In genomic region chr10:100482181-100482833, GRCh38 we compare ENCODE assay signal across 8 cellular contexts. TPM values are rescaled to one million over a fixed set of nuclear protein-coding genes. Genes with fewer than 3 reads are reported as not detected.
DNase-seq lines count a peak whose midpoint lies in the region; ATAC-seq and TF ChIP-seq lines count a peak whose summit lies in the region.

No MANE protein-coding gene starts in this region.

- H3K9ac ChIP-seq in HCT116 (ENCODE audit: low read length) (no peak overlapping the region), colonic mucosa (ENCODE audit: low read depth in 2 of 2, low read length in 2 of 2) (peak overlapping the region; percentile 13 to 50)

- intact Hi-C loops in HCT116 (cut with micrococcal nuclease) (no loop called here), colonic mucosa (cut with DNase I) (no loop called here)

- H2AFZ ChIP-seq in HCT116 (ENCODE audit: low read depth, low read length, poor library complexity, severe bottlenecking): no peak overlapping the region

- no peak overlapping the region for H3K27ac ChIP-seq in HCT116 (ENCODE audit: low read depth, low read length)
- no peak overlapping the region for H3K27ac ChIP-seq in colonic mucosa

- CTCF ChIA-PET in HCT116 (lab: Charles Lee): interaction anchor here (0.5 to 1.7 kb wide), 10 partner anchors 10 to 396 kb away, joined by 3 to 6 read pairs (median 3); no protein-coding TSS in a partner anchor

- POLR2A ChIA-PET in HCT116 (lab: Charles Lee): interaction anchor here (1.7 kb wide), 1 partner anchor 53 kb away, joined by 3 read pairs; the partner anchor contains the start of gene HIF1AN

- H3K79me2 ChIP-seq in HCT116 (ENCODE audit: insufficient read depth, low read length): no peaks in the 10 kb centered on the region

- H3K4me1 ChIP-seq in HCT116 (ENCODE audit: control insufficient read depth in 1 of 2, insufficient read depth in 2 of 2, low read length in 2 of 2): peaks cover 0 to 4% of the 10 kb centered on the region in 2 experiments; a peak in 2 of 4 replicates
- peaks cover 5% of the 10 kb centered on the region for H3K4me1 ChIP-seq in colonic mucosa

- peak; percentile 58 for ATAC-seq in HCT116

- H3K9me3 ChIP-seq in HCT116 (ENCODE audit: control insufficient read depth in 1 of 2, insufficient read depth in 1 of 2, low read depth in 1 of 2, low read length in 2 of 2): no peaks in the 10 kb centered on the region
- no peaks in the 10 kb centered on the region for H3K9me3 ChIP-seq in colonic mucosa

- H3K27me3 ChIP-seq in HCT116 (ENCODE audit: insufficient read depth, low read length) (peaks cover 22% of the 10 kb centered on the region), colonic mucosa (peaks cover 16% of the 10 kb centered on the region)

- RAD21 ChIA-PET in HCT116 (lab: Charles Lee; ENCODE audit: low non-redundant PET in 1 of 2, low total read pairs in 2 of 2, uncharacterized antibody in 2 of 2, unreplicated experiment in 2 of 2): interaction anchor here in 1 of 2 experiments (1.6 kb wide), 1 partner anchor 396 kb away, joined by 3 read pairs; no protein-coding TSS in a partner anchor

- TF ChIP-seq CTCF in HCT116 (IDR thresholded peaks at IDR 0.05 in 2 of 3, conservative IDR thresholded peaks at IDR 0.05 in 1 of 3; ENCODE audit: borderline replicate concordance in 1 of 3, insufficient read depth in 1 of 3, low read depth in 2 of 3, low read length in 2 of 3): peak; percentile 32 to 98 (median 94); a peak in 4 of 6 replicates
- peak; percentile 86 for TF ChIP-seq CTCF in colonic mucosa (IDR thresholded peaks at IDR 0.05)

- H3K36me3 ChIP-seq in HCT116 (ENCODE audit: control insufficient read depth in 1 of 2, insufficient read depth in 2 of 2, low read length in 2 of 2): peaks cover 0 to 5% of the 10 kb centered on the region in 2 experiments; a peak in 1 of 4 replicates
- no peaks in the 10 kb centered on the region for H3K36me3 ChIP-seq in colonic mucosa

- BruUV-seq in HCT116 (replicated peaks; lab: Mats Ljungman, UMichigan): no TSS peak

- no peak for TF ChIP-seq POLR2A in HCT116 (IDR thresholded peaks at IDR 0.05; ENCODE audit: borderline replicate concordance, extremely low read depth, insufficient read depth, insufficient read length)

- TF ChIP-seq RAD21 in HCT116 (IDR thresholded peaks at IDR 0.05; ENCODE audit: low read depth): peak; percentile 37; the same call in 1 of the 2 replicates

- H4K20me1 ChIP-seq in HCT116 (ENCODE audit: insufficient read depth): no peaks in the 10 kb centered on the region

- H3K4me3 ChIP-seq in HCT116 (replicated peaks in 1 of 2; ENCODE audit: low read depth in 1 of 2, low read length in 2 of 2) (no peak overlapping the region), colonic mucosa (peak overlapping the region; percentile 45)

- H3K9me2 ChIP-seq in HCT116 (ENCODE audit: insufficient read depth): no peaks in the 10 kb centered on the region

- H3K4me2 ChIP-seq in HCT116 (ENCODE audit: low read length): no peak overlapping the region

- DNase-seq in D341Med (ENCODE audit: low spot score) (peak; percentile 71), HCT116 (ENCODE audit: low read depth, low spot score) (peak; percentile 13), NCI-H2227 treated with DMSO at 0.1 percent for 48 hours (lab: John Stamatoyannopoulos, UW) (peak; percentile 46), colonic mucosa (peak; percentile 63), kidney glomerular epithelial cell (lab: John Stamatoyannopoulos, UW) (peak; percentile 42), GOT3 (lab: John Stamatoyannopoulos, UW) (no peak)
- peak; percentile 77 for DNase-seq in activated CD4-positive, alpha-beta T cell treated with anti-CD3 and anti-CD28 coated beads for 48 hours
- DNase-seq in stimulated activated CD4-positive, alpha-beta T cell treated with anti-CD3 and anti-CD28 coated beads, Interleukin-12 subunit alpha, Interleukin-12 subunit beta, amount 100 ng/mL, for 48 hours (ENCODE audit: low read depth in 2 of 3, low spot score in 1 of 3): peak; percentile 34 to 55 (median 55)

TF ChIP-seq in HCT116, 20 proteins besides CTCF, POLR2A, EP300 and RAD21:
- TF ChIP-seq YY1 (IDR thresholded peaks at IDR 0.05; ENCODE audit: extremely low read depth, insufficient replicate concordance, low read depth, low read length): no peak
- no peak for TF ChIP-seq ZFX (IDR thresholded peaks at IDR 0.05)
- TF ChIP-seq, protein P1, sequence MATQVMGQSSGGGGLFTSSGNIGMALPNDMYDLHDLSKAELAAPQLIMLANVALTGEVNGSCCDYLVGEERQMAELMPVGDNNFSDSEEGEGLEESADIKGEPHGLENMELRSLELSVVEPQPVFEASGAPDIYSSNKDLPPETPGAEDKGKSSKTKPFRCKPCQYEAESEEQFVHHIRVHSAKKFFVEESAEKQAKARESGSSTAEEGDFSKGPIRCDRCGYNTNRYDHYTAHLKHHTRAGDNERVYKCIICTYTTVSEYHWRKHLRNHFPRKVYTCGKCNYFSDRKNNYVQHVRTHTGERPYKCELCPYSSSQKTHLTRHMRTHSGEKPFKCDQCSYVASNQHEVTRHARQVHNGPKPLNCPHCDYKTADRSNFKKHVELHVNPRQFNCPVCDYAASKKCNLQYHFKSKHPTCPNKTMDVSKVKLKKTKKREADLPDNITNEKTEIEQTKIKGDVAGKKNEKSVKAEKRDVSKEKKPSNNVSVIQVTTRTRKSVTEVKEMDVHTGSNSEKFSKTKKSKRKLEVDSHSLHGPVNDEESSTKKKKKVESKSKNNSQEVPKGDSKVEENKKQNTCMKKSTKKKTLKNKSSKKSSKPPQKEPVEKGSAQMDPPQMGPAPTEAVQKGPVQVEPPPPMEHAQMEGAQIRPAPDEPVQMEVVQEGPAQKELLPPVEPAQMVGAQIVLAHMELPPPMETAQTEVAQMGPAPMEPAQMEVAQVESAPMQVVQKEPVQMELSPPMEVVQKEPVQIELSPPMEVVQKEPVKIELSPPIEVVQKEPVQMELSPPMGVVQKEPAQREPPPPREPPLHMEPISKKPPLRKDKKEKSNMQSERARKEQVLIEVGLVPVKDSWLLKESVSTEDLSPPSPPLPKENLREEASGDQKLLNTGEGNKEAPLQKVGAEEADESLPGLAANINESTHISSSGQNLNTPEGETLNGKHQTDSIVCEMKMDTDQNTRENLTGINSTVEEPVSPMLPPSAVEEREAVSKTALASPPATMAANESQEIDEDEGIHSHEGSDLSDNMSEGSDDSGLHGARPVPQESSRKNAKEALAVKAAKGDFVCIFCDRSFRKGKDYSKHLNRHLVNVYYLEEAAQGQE (IDR thresholded peaks at IDR 0.05; ENCODE audit: low read depth): no peak
- no peak for TF ChIP-seq EGR1 (IDR thresholded peaks at IDR 0.05; ENCODE audit: low read depth)
- TF ChIP-seq, protein P2, sequence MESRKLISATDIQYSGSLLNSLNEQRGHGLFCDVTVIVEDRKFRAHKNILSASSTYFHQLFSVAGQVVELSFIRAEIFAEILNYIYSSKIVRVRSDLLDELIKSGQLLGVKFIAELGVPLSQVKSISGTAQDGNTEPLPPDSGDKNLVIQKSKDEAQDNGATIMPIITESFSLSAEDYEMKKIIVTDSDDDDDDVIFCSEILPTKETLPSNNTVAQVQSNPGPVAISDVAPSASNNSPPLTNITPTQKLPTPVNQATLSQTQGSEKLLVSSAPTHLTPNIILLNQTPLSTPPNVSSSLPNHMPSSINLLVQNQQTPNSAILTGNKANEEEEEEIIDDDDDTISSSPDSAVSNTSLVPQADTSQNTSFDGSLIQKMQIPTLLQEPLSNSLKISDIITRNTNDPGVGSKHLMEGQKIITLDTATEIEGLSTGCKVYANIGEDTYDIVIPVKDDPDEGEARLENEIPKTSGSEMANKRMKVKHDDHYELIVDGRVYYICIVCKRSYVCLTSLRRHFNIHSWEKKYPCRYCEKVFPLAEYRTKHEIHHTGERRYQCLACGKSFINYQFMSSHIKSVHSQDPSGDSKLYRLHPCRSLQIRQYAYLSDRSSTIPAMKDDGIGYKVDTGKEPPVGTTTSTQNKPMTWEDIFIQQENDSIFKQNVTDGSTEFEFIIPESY (IDR thresholded peaks at IDR 0.05; ENCODE audit: extremely low read depth, insufficient replicate concordance, low read length): no peak
- TF ChIP-seq POLR2AphosphoS5 (IDR thresholded peaks at IDR 0.05; ENCODE audit: low read depth, low read length): no peak
- no peak for TF ChIP-seq EZH2 (IDR thresholded peaks at IDR 0.05)
- no peak for TF ChIP-seq ZNF274 (IDR thresholded peaks at IDR 0.05; ENCODE audit: low read depth, low read length)
- TF ChIP-seq ATF3 (IDR thresholded peaks at IDR 0.05): no peak
- TF ChIP-seq SRF (IDR thresholded peaks at IDR 0.05; ENCODE audit: low read depth): no peak
- no peak for TF ChIP-seq ELF1 (IDR thresholded peaks at IDR 0.05; ENCODE audit: borderline replicate concordance, low read depth)
- no peak for TF ChIP-seq SP1 (IDR thresholded peaks at IDR 0.05; ENCODE audit: low read depth)
- TF ChIP-seq, protein P3, sequence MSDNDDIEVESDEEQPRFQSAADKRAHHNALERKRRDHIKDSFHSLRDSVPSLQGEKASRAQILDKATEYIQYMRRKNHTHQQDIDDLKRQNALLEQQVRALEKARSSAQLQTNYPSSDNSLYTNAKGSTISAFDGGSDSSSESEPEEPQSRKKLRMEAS (IDR thresholded peaks at IDR 0.05): no peak
- TF ChIP-seq EZH2phosphoT487 (IDR thresholded peaks at IDR 0.05; ENCODE audit: borderline replicate concordance): no peak

RNA-seq across cellular contexts. Expression of gene WNT8B, which starts 19.5 kb away (rescaled TPM):
- total RNA-seq in HCT116 (2021; ENCODE audit: unreplicated experiment): not detected
- polyA plus RNA-seq in HCT116 (2012): 0.35 and 0.49 TPM in 2 replicates
- total RNA-seq in colonic mucosa: not detected

RNA-seq across cellular contexts. Expression of gene SEC31B, which starts 37.4 kb away (rescaled TPM):
- total RNA-seq in HCT116 (2021; ENCODE audit: unreplicated experiment) (30.9 TPM), colonic mucosa (10 to 100 TPM in 1 of 2 donors, 1 to 10 TPM in 1; 6.3 to 13.2 TPM)
- polyA plus RNA-seq in HCT116 (2012): 13.2 and 17.0 TPM in 2 replicates

RNA-seq across cellular contexts. Expression of gene NDUFB8, which starts 47.4 kb away (rescaled TPM):
- 243 TPM for total RNA-seq in HCT116 (2021; ENCODE audit: unreplicated experiment)
- polyA plus RNA-seq in HCT116 (2012): 253 and 361 TPM in 2 replicates
- 100 to 1,000 TPM; 189 to 243 TPM for total RNA-seq in colonic mucosa

RNA-seq across cellular contexts. Expression of gene HIF1AN, which starts 53.4 kb away (rescaled TPM):
- 67.2 TPM for total RNA-seq in HCT116 (2021; ENCODE audit: unreplicated experiment)
- polyA plus RNA-seq in HCT116 (2012): 22.0 and 30.5 TPM in 2 replicates
- 10 to 100 TPM; 28.9 to 42.4 TPM for total RNA-seq in colonic mucosa
